Comparison of ENCODE assay signal across 28 cellular contexts in genomic region chr2:75557474-75558131, GRCh38. TPM values are rescaled to one million over a fixed set of nuclear protein-coding genes. Genes with fewer than 3 reads are reported as not detected.
"Had no signal": no experiment of that assay in that cellular context is flagged by ENCODE, and none has a peak within 500 bp of the region (broad histone marks: within the 10 kb centered on the region; RNA-seq: fewer than 3 reads in every experiment).

No MANE protein-coding gene starts in this region.

- H3K4me3 Mint-ChIP-seq: activated CD4-positive, alpha-beta memory T cell treated with anti-CD3 and anti-CD28 coated beads for 36 hours; activated naive CD8-positive, alpha-beta T cell treated with anti-CD3 and anti-CD28 coated beads, Interleukin-2, amount 50 U/mL, for 24 hours; activated T-cell treated with anti-CD3 and anti-CD28 coated beads, Interleukin-2, amount 50 U/mL, for 4 hours; T-helper 17 cell; WTC11 had no signal

- DNase-seq: activated CD4-positive, alpha-beta memory T cell treated with anti-CD3 and anti-CD28 coated beads for 36 hours; activated CD4-positive, alpha-beta T cell treated with anti-CD3 and anti-CD28 coated beads for 48 hours; activated CD4-positive, CD25-positive, alpha-beta regulatory T cell treated with anti-CD3 and anti-CD28 coated beads, Interleukin-2, amount 50 U/mL, for 72 hours; activated CD8-positive, alpha-beta memory T cell treated with anti-CD3 and anti-CD28 coated beads for 24 hours; activated effector memory CD4-positive, alpha-beta T cell treated with anti-CD3 and anti-CD28 coated beads, Interleukin-2, amount 50 U/mL, for 16 hours; activated naive CD4-positive, alpha-beta T cell treated with Interleukin-2 at 50 U/mL for 16 hours; activated naive CD8-positive, alpha-beta T cell treated with anti-CD3 and anti-CD28 coated beads, Interleukin-2, amount 50 U/mL, for 24 hours; activated T-cell treated with anti-CD3 and anti-CD28 coated beads, Interleukin-2, amount 50 U/mL, for 4 hours; amniotic stem cell; brain microvascular endothelial cell; Kasumi-1; KBM-7; NCI-H1105 treated with DMSO at 0.1 percent for 48 hours; NCI-H1436 treated with DMSO at 0.1 percent for 48 hours; NCI-H187; NCI-H2081; NCI-H510A treated with DMSO at 0.1 percent for 48 hours; NCI-H69; NK-92 treated with Interleukin-12 subunit alpha and Interleukin-12 subunit beta, amount 100 ng/mL, for 24 hours; OCI-M1; Peyer's patch; SHP77; T-helper 17 cell; T-helper 9 cell had no signal

- H3K27ac Mint-ChIP-seq: activated CD4-positive, alpha-beta memory T cell treated with anti-CD3 and anti-CD28 coated beads for 36 hours; activated naive CD4-positive, alpha-beta T cell treated with anti-CD3 and anti-CD28 coated beads, Interleukin-2, amount 50 U/mL, for 72 hours; activated naive CD8-positive, alpha-beta T cell treated with anti-CD3 and anti-CD28 coated beads, Interleukin-2, amount 50 U/mL, for 24 hours; T-helper 17 cell; WTC11 had no signal

- H3K4me3 ChIP-seq: cardiac muscle cell, Peyer's patch, SJSA1 had no signal

- H3K36me3 Mint-ChIP-seq: activated CD4-positive, alpha-beta memory T cell treated with anti-CD3 and anti-CD28 coated beads for 36 hours; activated naive CD4-positive, alpha-beta T cell treated with anti-CD3 and anti-CD28 coated beads, Interleukin-2, amount 50 U/mL, for 72 hours; WTC11 had no signal

- H3K27me3 ChIP-seq: brain microvascular endothelial cell, Peyer's patch, SJSA1 had no signal

- H3K36me3 ChIP-seq: cardiac muscle cell, Peyer's patch had no signal

- H3K9me3 Mint-ChIP-seq: activated CD4-positive, alpha-beta memory T cell treated with anti-CD3 and anti-CD28 coated beads for 36 hours; activated naive CD4-positive, alpha-beta T cell treated with anti-CD3 and anti-CD28 coated beads, Interleukin-2, amount 50 U/mL, for 72 hours; activated naive CD8-positive, alpha-beta T cell treated with anti-CD3 and anti-CD28 coated beads, Interleukin-2, amount 50 U/mL, for 24 hours; activated T-cell treated with anti-CD3 and anti-CD28 coated beads, Interleukin-2, amount 50 U/mL, for 4 hours; WTC11 had no signal

- H3K9me3 ChIP-seq: Peyer's patch, SJSA1 had no signal

- ATAC-seq: activated naive CD4-positive, alpha-beta T cell treated with anti-CD3 and anti-CD28 coated beads, Interleukin-2, amount 50 U/mL, for 72 hours; activated naive CD8-positive, alpha-beta T cell treated with anti-CD3 and anti-CD28 coated beads, Interleukin-2, amount 50 U/mL, for 24 hours; activated T-cell treated with anti-CD3 and anti-CD28 coated beads, Interleukin-2, amount 50 U/mL, for 4 hours; T-helper 17 cell; WTC11 had no signal

- H3K27ac ChIP-seq: brain microvascular endothelial cell, cardiac muscle cell, Peyer's patch, SJSA1 had no signal

RNA-seq across cellular contexts. Expression of gene EVA1A, which starts 3.1 kb away (rescaled TPM):
- total RNA-seq: activated CD4-positive, alpha-beta memory T cell treated with anti-CD3 and anti-CD28 coated beads for 36 hours; T-helper 17 cell had no signal
